ENCODE assay signal across 8 cellular contexts in the genomic region with DNA sequence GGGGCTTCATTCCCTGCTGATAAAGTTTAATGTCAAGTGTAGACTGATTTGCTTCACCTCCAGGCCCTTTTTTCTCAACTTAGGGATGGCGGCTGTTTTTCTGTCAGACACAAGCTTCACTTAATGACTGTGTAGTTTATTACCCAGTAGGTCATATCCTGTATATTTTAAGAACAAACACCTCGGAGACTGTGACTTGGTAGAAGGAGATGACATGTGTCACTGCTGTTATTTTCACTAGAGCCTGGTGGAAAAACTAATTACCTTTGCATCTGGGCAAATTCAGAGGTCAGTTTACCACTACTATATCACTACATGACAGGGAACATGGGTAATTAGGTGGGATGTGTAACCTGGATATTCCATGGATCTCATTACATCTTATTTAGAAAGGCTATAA.
"Had no signal": no experiment of that assay in that cellular context is flagged by ENCODE, and none has a peak within 500 bp of the region (broad histone marks: within the 10 kb centered on the region; RNA-seq: fewer than 3 reads in every experiment).

No MANE protein-coding gene starts in this region.

- H3K36me3 Mint-ChIP-seq: IgD-negative memory B cell had no signal

- FAIRE-seq: HepG2, HTR-8/SVneo had no signal

- H3K27ac ChIP-seq: HL-60, KMS-11 had no signal

- H3K9ac ChIP-seq: KMS-11 had no signal

- H3K4me3 Mint-ChIP-seq: IgD-negative memory B cell had no signal

- H3K4me2 ChIP-seq: KMS-11 had no signal

- DNase-seq: IMR-90, KBM-7, KG1 had no signal

- ATAC-seq: HepG2 had no signal

- H3K27ac Mint-ChIP-seq: IgD-negative memory B cell had no signal

- H3K4me1 Mint-ChIP-seq: IgD-negative memory B cell had no signal
